ENCODE assay signal across 17 cellular contexts in the genomic region with DNA sequence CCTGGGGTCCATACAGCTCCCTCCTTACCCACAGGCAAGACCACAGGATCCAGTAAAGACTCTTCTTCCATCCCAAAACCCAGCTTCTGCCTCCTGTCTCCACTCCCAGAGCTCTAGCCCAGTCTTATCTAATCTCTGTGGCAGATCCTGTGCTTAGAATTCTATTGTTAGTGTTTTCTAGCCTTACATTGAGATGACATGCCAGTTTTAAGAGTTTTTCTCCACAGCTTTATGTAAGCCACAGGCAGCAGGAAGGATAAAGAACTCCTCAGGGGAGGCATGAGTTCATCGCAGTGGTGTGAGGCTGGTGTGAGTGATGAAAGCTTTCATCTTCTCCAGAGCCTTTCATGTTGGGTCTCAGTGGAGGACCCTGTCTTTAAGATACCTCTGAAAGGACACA.
DNase-seq lines count a peak whose midpoint lies in the region; ATAC-seq and TF ChIP-seq lines count a peak whose summit lies in the region.
"Had no signal": no experiment of that assay in that cellular context is flagged by ENCODE, and none has a peak within 500 bp of the region (broad histone marks: within the 10 kb centered on the region; RNA-seq: fewer than 3 reads in every experiment).

No MANE protein-coding gene starts in this region.

- H3K36me3 ChIP-seq in HEK293 (ENCODE audit: control insufficient read depth in 2 of 2, insufficient read depth in 1 of 2, low read length in 2 of 2) (no peaks in the 10 kb centered on the region), endodermal cell (ENCODE audit: control insufficient read depth, insufficient read depth, low read length) (no peaks in the 10 kb centered on the region), mesendoderm (ENCODE audit: control insufficient read depth, insufficient read depth, low read length) (no peaks in the 10 kb centered on the region)

- H3K27ac ChIP-seq in HEK293 (ENCODE audit: extremely low read depth, low read depth, low read length) (no peak overlapping the region), endodermal cell (ENCODE audit: low read depth, low read length) (no peak overlapping the region), mesendoderm (ENCODE audit: low read depth, low read length) (peak overlapping the region; percentile 57)
- H3K27ac ChIP-seq: C4-2B had no signal

- CTCF ChIA-PET in HEK293 (lab: Yijun Ruan, JAX): no interaction called here

- no peaks in the 10 kb centered on the region for H3K79me2 ChIP-seq in mesendoderm (ENCODE audit: control insufficient read depth, insufficient read depth, low read length)

- no peak overlapping the region for H3K18ac ChIP-seq in mesendoderm (ENCODE audit: low read length)

- no peak overlapping the region for H2AK5ac ChIP-seq in mesendoderm (ENCODE audit: low read length)

- H3K4ac ChIP-seq in mesendoderm (ENCODE audit: low read depth, low read length): no peak overlapping the region

- no peak overlapping the region for H2BK5ac ChIP-seq in mesendoderm (ENCODE audit: low read length)

- H3K27me3 Mint-ChIP-seq in endodermal cell (ENCODE audit: insufficient read depth): peaks cover 29% of the 10 kb centered on the region
- H3K27me3 Mint-ChIP-seq in T-helper 2 cell treated with Interferon-gamma antibody and Interleukin-4, amounts not matched to agents 5 μg/mL and 100 μg/mL, for 36 hours (ENCODE audit: low read depth): no peaks in the 10 kb centered on the region
- H3K27me3 Mint-ChIP-seq: B cell; CD4-positive, alpha-beta T cell had no signal

- H4K8ac ChIP-seq in mesendoderm (ENCODE audit: low read depth, low read length): no peak overlapping the region

- POLR2A ChIA-PET in HEK293 (lab: Yijun Ruan, JAX): no interaction called here

- intact Hi-C loops in head of caudate nucleus (cut with DNase I): no loop called here

- no peaks in the 10 kb centered on the region for H3K36me3 Mint-ChIP-seq in endodermal cell (ENCODE audit: low read depth)
- no peaks in the 10 kb centered on the region for H3K36me3 Mint-ChIP-seq in stimulated activated effector memory CD8-positive, alpha-beta T cell treated with anti-CD3 and anti-CD28 coated beads, Interleukin-12 subunit alpha, Interleukin-12 subunit beta, amount 100 ng/mL, for 72 hours
- no peaks in the 10 kb centered on the region for H3K36me3 Mint-ChIP-seq in T-helper 2 cell treated with Interferon-gamma antibody and Interleukin-4, amounts not matched to agents 5 μg/mL and 100 μg/mL, for 36 hours (ENCODE audit: low read depth)

- H3K4me1 ChIP-seq in HEK293 (ENCODE audit: control insufficient read depth, insufficient read depth, low read length) (no peaks in the 10 kb centered on the region), endodermal cell (ENCODE audit: control insufficient read depth, insufficient read depth, low read length) (no peaks in the 10 kb centered on the region), mesendoderm (ENCODE audit: control insufficient read depth, low read depth, low read length) (peaks cover 2% of the 10 kb centered on the region)
- H3K4me1 ChIP-seq: Caco-2 had no signal

- H3K4me2 ChIP-seq in mesendoderm (ENCODE audit: low read length): no peak overlapping the region

- H3K9ac ChIP-seq in endodermal cell (ENCODE audit: extremely low read depth, low read length, poor library complexity, severe bottlenecking) (no peak overlapping the region), mesendoderm (ENCODE audit: low read length) (no peak overlapping the region)

- H3K4me1 Mint-ChIP-seq in endodermal cell: peaks cover 11% of the 10 kb centered on the region
- H3K4me1 Mint-ChIP-seq in stimulated activated effector memory CD8-positive, alpha-beta T cell treated with anti-CD3 and anti-CD28 coated beads, Interleukin-12 subunit alpha, Interleukin-12 subunit beta, amount 100 ng/mL, for 72 hours: no peaks in the 10 kb centered on the region
- H3K4me1 Mint-ChIP-seq in T-helper 2 cell treated with Interferon-gamma antibody and Interleukin-4, amounts not matched to agents 5 μg/mL and 100 μg/mL, for 36 hours (ENCODE audit: low read depth): no peaks in the 10 kb centered on the region
- H3K4me1 Mint-ChIP-seq: B cell had no signal

- H4K5ac ChIP-seq in mesendoderm (ENCODE audit: low read length): no peak overlapping the region

- H3K9me3 ChIP-seq in HEK293 (ENCODE audit: control insufficient read depth, insufficient read depth, low read depth, low read length) (no peaks in the 10 kb centered on the region), endodermal cell (ENCODE audit: control insufficient read depth, low read length) (no peaks in the 10 kb centered on the region)
- H3K9me3 ChIP-seq: Caco-2 had no signal

- H3K27me3 ChIP-seq in endodermal cell (ENCODE audit: control insufficient read depth, insufficient read depth, low read length, poor library complexity, severe bottlenecking) (no peaks in the 10 kb centered on the region), mesendoderm (ENCODE audit: insufficient read depth, low read length, poor library complexity) (no peaks in the 10 kb centered on the region)

- ATAC-seq in stimulated activated effector memory CD8-positive, alpha-beta T cell treated with anti-CD3 and anti-CD28 coated beads, Interleukin-12 subunit alpha, Interleukin-12 subunit beta, amount 100 ng/mL, for 72 hours: peak; percentile 32
- no peak for ATAC-seq in GM18858 (IDR thresholded peaks at IDR 0.05; ENCODE audit: unreplicated experiment)
- ATAC-seq: HCT116 had no signal

- H3K79me1 ChIP-seq in mesendoderm (ENCODE audit: low read length): no peaks in the 10 kb centered on the region

- no peak overlapping the region for H3K4me3 Mint-ChIP-seq in endodermal cell
- no peak overlapping the region for H3K4me3 Mint-ChIP-seq in stimulated activated effector memory CD8-positive, alpha-beta T cell treated with anti-CD3 and anti-CD28 coated beads, Interleukin-12 subunit alpha, Interleukin-12 subunit beta, amount 100 ng/mL, for 72 hours
- H3K4me3 Mint-ChIP-seq in T-helper 2 cell treated with Interferon-gamma antibody and Interleukin-4, amounts not matched to agents 5 μg/mL and 100 μg/mL, for 36 hours: no peak overlapping the region
- H3K4me3 Mint-ChIP-seq: B cell; CD4-positive, alpha-beta T cell had no signal

- H3K4me3 ChIP-seq in HEK293 (ENCODE audit: low read depth, low read length): no peak overlapping the region
- H3K4me3 ChIP-seq in endodermal cell (ENCODE audit: low read length): no peak overlapping the region
- no peak overlapping the region for H3K4me3 ChIP-seq in mesendoderm (ENCODE audit: low read length)

- no peak overlapping the region for H3K23ac ChIP-seq in mesendoderm (ENCODE audit: low read length)

- no peak overlapping the region for H3K27ac Mint-ChIP-seq in endodermal cell
- H3K27ac Mint-ChIP-seq in stimulated activated effector memory CD8-positive, alpha-beta T cell treated with anti-CD3 and anti-CD28 coated beads, Interleukin-12 subunit alpha, Interleukin-12 subunit beta, amount 100 ng/mL, for 72 hours: no peak overlapping the region
- H3K27ac Mint-ChIP-seq in T-helper 2 cell treated with Interferon-gamma antibody and Interleukin-4, amounts not matched to agents 5 μg/mL and 100 μg/mL, for 36 hours: no peak overlapping the region
- H3K27ac Mint-ChIP-seq: B cell; CD4-positive, alpha-beta T cell had no signal

- 36 to 60% methylated on average over 1 of the region's 1 CpG for WGBS in endodermal cell (ENCODE audit: insufficient coverage in 1 of 2, insufficient read length in 1 of 2), 2 experiments
- WGBS in mesendoderm (ENCODE audit: extremely low coverage, insufficient coverage, low lambda C conversion rate): no CpG with 5 or more reads among the region's 1 CpG

- TF ChIP-seq CTCF in HEK293 (tag by site-specific recombination; IDR thresholded peaks at IDR 0.05): no peak
- TF ChIP-seq CTCF in endodermal cell (conservative IDR thresholded peaks at IDR 0.05): no peak

- no peak overlapping the region for H2BK120ac ChIP-seq in mesendoderm (ENCODE audit: low read depth, low read length)

- no peak overlapping the region for H3K56ac ChIP-seq in mesendoderm (ENCODE audit: low read length)

- H3K9me3 Mint-ChIP-seq in endodermal cell: peaks cover 13% of the 10 kb centered on the region
- H3K9me3 Mint-ChIP-seq in stimulated activated effector memory CD8-positive, alpha-beta T cell treated with anti-CD3 and anti-CD28 coated beads, Interleukin-12 subunit alpha, Interleukin-12 subunit beta, amount 100 ng/mL, for 72 hours: peaks cover 2% of the 10 kb centered on the region
- H3K9me3 Mint-ChIP-seq in T-helper 2 cell treated with Interferon-gamma antibody and Interleukin-4, amounts not matched to agents 5 μg/mL and 100 μg/mL, for 36 hours: peaks cover 9% of the 10 kb centered on the region

- H2BK15ac ChIP-seq in mesendoderm (replicated peaks; ENCODE audit: low read depth): no peak overlapping the region

- peak; percentile 57 for DNase-seq in endodermal cell
- DNase-seq in mesendoderm: peak; percentile 74
- no peak for DNase-seq in stimulated activated effector memory CD8-positive, alpha-beta T cell treated with anti-CD3 and anti-CD28 coated beads, Interleukin-12 subunit alpha, Interleukin-12 subunit beta, amount 100 ng/mL, for 72 hours (ENCODE audit: low spot score in 2 of 2)
- no peak for DNase-seq in T-helper 2 cell treated with Interferon-gamma antibody and Interleukin-4, amounts not matched to agents 5 μg/mL and 100 μg/mL, for 36 hours (ENCODE audit: low spot score)
- DNase-seq in head of caudate nucleus: no peak
- DNase-seq: Caco-2; CD4-positive, alpha-beta T cell; DMS79; GDM1; GOT3; H7; IMR-90 had no signal

TF ChIP-seq in HEK293, 187 proteins besides CTCF, POLR2A, EP300 and RAD21:
- TF ChIP-seq ZIC2 (tag by site-specific recombination; IDR thresholded peaks at IDR 0.05): peak; percentile 63
- TF ChIP-seq IKZF3 (tag by site-specific recombination; IDR thresholded peaks at IDR 0.05): no peak

Comparison
In these comparisons a context has a peak if more than half of its experiments do, and no peak if none do; other contexts are left out.
1. DNase-seq: peak in endodermal cell (single experiment) and mesendoderm (single experiment); none in stimulated activated effector memory CD8-positive, alpha-beta T cell treated with anti-CD3 and anti-CD28 coated beads, Interleukin-12 subunit alpha, Interleukin-12 subunit beta, amount 100 ng/mL, for 72 hours (0 of 2), T-helper 2 cell treated with Interferon-gamma antibody and Interleukin-4, amounts not matched to agents 5 μg/mL and 100 μg/mL, for 36 hours (single experiment) and head of caudate nucleus (0 of 42).